In genomic region chr10:31659665-31660064, GRCh38 we compare ENCODE assay signal across 1 cellular context.
TF ChIP-seq lines count a peak whose summit lies in the region.

No MANE protein-coding gene starts in this region.

TF ChIP-seq in GM23338, 12 proteins besides CTCF, POLR2A, EP300 and RAD21 (continued from another document):
- TF ChIP-seq ZNF462 (CRISPR knock-in tag; IDR thresholded peaks at IDR 0.05): 0 out of 2 replicates have a peak, but pooled peaks have one; percentile 17
